Comparison of ENCODE assay signal across 24 cellular contexts in the genomic region with DNA sequence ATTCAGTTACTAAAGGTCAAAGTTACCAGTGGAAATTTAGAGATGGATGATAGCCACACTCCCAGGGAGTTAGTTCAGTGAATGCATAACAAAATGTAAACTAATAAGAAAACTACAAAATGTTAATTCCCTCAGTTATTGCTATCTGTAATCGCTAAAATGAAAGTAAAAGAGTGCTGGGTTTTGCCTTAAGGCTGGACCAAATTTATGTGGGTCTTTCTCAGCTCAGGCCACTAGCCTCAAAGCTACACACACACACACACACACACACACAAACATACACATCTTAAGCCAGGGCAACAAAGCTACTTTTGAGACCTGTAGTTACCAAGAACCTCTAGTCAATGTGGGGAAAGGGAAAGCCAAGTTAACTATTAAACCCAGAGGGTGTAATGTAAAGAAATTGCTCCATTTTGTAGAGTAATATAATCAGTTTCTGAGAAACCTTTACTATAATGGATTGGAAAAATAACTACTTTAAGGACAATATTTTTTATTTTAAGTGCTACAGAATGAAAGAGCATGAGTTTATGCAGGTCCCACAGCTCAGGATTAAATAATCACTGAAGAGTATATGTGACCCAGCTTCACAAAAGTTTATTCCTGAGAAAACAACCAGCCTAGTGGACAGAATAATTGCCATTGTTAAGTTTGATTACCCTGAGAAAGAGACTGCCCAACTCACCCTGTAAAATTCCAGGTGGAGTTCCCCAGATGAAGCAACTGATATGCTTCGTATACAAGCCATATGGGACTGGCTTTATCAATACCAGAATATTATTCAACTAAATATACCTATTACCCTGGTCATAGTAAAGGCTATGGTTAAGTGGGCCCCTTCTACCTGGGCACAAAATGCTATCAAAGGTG. TPM values are rescaled to one million over a fixed set of nuclear protein-coding genes. Genes with fewer than 3 reads are reported as not detected.
DNase-seq lines count a peak whose midpoint lies in the region; ATAC-seq, FAIRE-seq and TF ChIP-seq lines count a peak whose summit lies in the region.
"Had no signal": no experiment of that assay in that cellular context is flagged by ENCODE, and none has a peak within 500 bp of the region (broad histone marks: within the 10 kb centered on the region; RNA-seq: fewer than 3 reads in every experiment).

No MANE protein-coding gene starts in this region.

- H3K14ac ChIP-seq in mesenchymal stem cell (ENCODE audit: low read length in 2 of 2), result no peak overlapping the region

- no peaks in the 10 kb centered on the region for H3K79me2 ChIP-seq in GM12878 (ENCODE audit: control insufficient read depth, insufficient read depth, low read length)

- RAD21 ChIA-PET in GM12878 (lab: Charles Lee; ENCODE audit: unreplicated experiment), result interaction anchor here (0.8 to 2.0 kb wide), 5 partner anchors 9 to 89 kb away, joined by 3 to 6 read pairs (median 3); a partner anchor contains a TSS

- peak overlapping the region; percentile 80 for H2AK5ac ChIP-seq in mesenchymal stem cell (ENCODE audit: low read length, severe bottlenecking)

- H3K4me1 ChIP-seq in A549, result peaks cover 13% of the 10 kb centered on the region; the same call in 2 of the 3 replicates
- H3K4me1 ChIP-seq in GM12878 (ENCODE audit: control insufficient read depth, insufficient read depth, low read length), result no peaks in the 10 kb centered on the region
- no peaks in the 10 kb centered on the region for H3K4me1 ChIP-seq in mesenchymal stem cell (ENCODE audit: control insufficient read depth, insufficient read depth, low read depth, low read length)

- CTCF ChIA-PET in A549 (lab: Yijun Ruan, JAX), result no interaction called here
- CTCF ChIA-PET in GM12878 (lab: Yijun Ruan, JAX), result interaction anchor here (0.6 to 2.1 kb wide), 7 partner anchors 11 to 462 kb away, joined by 3 to 10 read pairs (median 4); no protein-coding TSS in a partner anchor

- H3K23ac ChIP-seq in mesenchymal stem cell (ENCODE audit: low read length in 2 of 2), result no peak overlapping the region

- no peaks in the 10 kb centered on the region for H3K27me3 ChIP-seq in GM12878 (replicated peaks in 1 of 2; ENCODE audit: control insufficient read depth in 2 of 2, insufficient read depth in 2 of 2, low read length in 1 of 2)
- no peaks in the 10 kb centered on the region for H3K27me3 ChIP-seq in mesenchymal stem cell (ENCODE audit: control insufficient read depth in 1 of 2, insufficient read depth in 1 of 2, low read length in 2 of 2)
- H3K27me3 ChIP-seq: BLaER1, MG63 had no signal

- no peak overlapping the region for H4K8ac ChIP-seq in mesenchymal stem cell (ENCODE audit: low read length)

- TF ChIP-seq POLR2A in A549 (IDR thresholded peaks at IDR 0.05; ENCODE audit: low read length) (no peak), GM12878 (IDR thresholded peaks at IDR 0.05; ENCODE audit: low read depth, low read length) (no peak)

- no peak for FAIRE-seq in A549 (lab: Jason Lieb, UNC)
- no peak for FAIRE-seq in GM12878 (lab: Jason Lieb, UNC)
- FAIRE-seq: GM12892 had no signal

- H3K4me2 ChIP-seq in A549, result peak overlapping the region; percentile 30; the same call in 2 of the 3 replicates
- H3K4me2 ChIP-seq in GM12878 (ENCODE audit: control insufficient read depth, insufficient read depth), result peak overlapping the region; percentile 17; the same call in 1 of the 2 replicates
- no peak overlapping the region for H3K4me2 ChIP-seq in mesenchymal stem cell (ENCODE audit: low read length, poor library complexity, severe bottlenecking)
- H3K4me2 ChIP-seq: BLaER1 had no signal

- H3K27ac ChIP-seq in A549 (peak overlapping the region in 1 of 2 experiments; percentile 48; a peak in 2 of 6 replicates), GM12878 (ENCODE audit: control insufficient read depth, insufficient read depth) (no peak overlapping the region), mesenchymal stem cell (ENCODE audit: low read length, poor library complexity, severe bottlenecking) (no peak overlapping the region)
- H3K27ac ChIP-seq: 22Rv1, BLaER1 had no signal

- H4K20me1 ChIP-seq in GM12878 (ENCODE audit: control insufficient read depth, insufficient read depth), result no peaks in the 10 kb centered on the region
- H4K20me1 ChIP-seq: BLaER1 had no signal

- intact Hi-C loops in GM12878 (cut with micrococcal nuclease; ENCODE audit: unreplicated experiment), result no loop called here

- H2BK15ac ChIP-seq in mesenchymal stem cell (ENCODE audit: low read depth, poor library complexity, severe bottlenecking), result no peak overlapping the region

- H3K36me3 ChIP-seq in GM12878 (ENCODE audit: control insufficient read depth in 2 of 2, insufficient read depth in 2 of 2, low read length in 1 of 2) (no peaks in the 10 kb centered on the region), mesenchymal stem cell (ENCODE audit: control insufficient read depth in 1 of 2, insufficient read depth in 2 of 2, low read depth in 1 of 2, low read length in 2 of 2) (no peaks in the 10 kb centered on the region)
- H3K36me3 ChIP-seq: BLaER1, HAP-1, MG63 had no signal

- in situ Hi-C loops in GM12878 (cut with MboI), result no loop called here

- ATAC-seq in A549 (no peak), GM12878 (peak; percentile 83), HG03045 (IDR thresholded peaks at IDR 0.05; ENCODE audit: unreplicated experiment) (no peak), HG03457 (IDR thresholded peaks at IDR 0.05; ENCODE audit: unreplicated experiment) (no peak)

- TF ChIP-seq RAD21 in A549 (conservative IDR thresholded peaks at IDR 0.05 in 1 of 2, IDR thresholded peaks at IDR 0.05 in 1 of 2) (no peak), GM12878 (IDR thresholded peaks at IDR 0.05; ENCODE audit: insufficient read depth, low read depth, low read length) (no peak)

- no TSS peak for BruUV-seq in GM12878 (replicated peaks; lab: Mats Ljungman, UMichigan)

- H2BK120ac ChIP-seq in mesenchymal stem cell (ENCODE audit: low read depth, low read length), result no peak overlapping the region

- TF ChIP-seq CTCF in A549 (IDR thresholded peaks at IDR 0.05) (no peak), GM20000 (IDR thresholded peaks at IDR 0.05; ENCODE audit: extremely low read depth, missing control alignments) (no peak), GM12878 (IDR thresholded peaks at IDR 0.05 in 2 of 3, conservative IDR thresholded peaks at IDR 0.05 in 1 of 3; ENCODE audit: control insufficient read depth in 2 of 3, extremely low read depth in 1 of 3, insufficient read depth in 1 of 3, low read depth in 3 of 3, low read length in 3 of 3) (no peak)

- no peak for TF ChIP-seq EP300 in A549 (IDR thresholded peaks at IDR 0.05)
- TF ChIP-seq EP300 in GM12878 (IDR thresholded peaks at IDR 0.05; ENCODE audit: borderline replicate concordance in 1 of 2, control insufficient read depth in 1 of 2, low read depth in 2 of 2, low read length in 2 of 2), result no peak

- no peak overlapping the region for H2AFZ ChIP-seq in GM12878 (ENCODE audit: control insufficient read depth, low read depth, low read length)
- H2AFZ ChIP-seq in mesenchymal stem cell (ENCODE audit: low read depth, low read length), result no peak overlapping the region

- H3K9ac ChIP-seq in GM12878 (ENCODE audit: control insufficient read depth, insufficient read depth, low read length) (no peak overlapping the region), mesenchymal stem cell (ENCODE audit: low read length) (no peak overlapping the region)
- H3K9ac ChIP-seq: BLaER1 had no signal

- POLR2A ChIA-PET in A549 (lab: Yijun Ruan, JAX) (no interaction called here), GM12878 (lab: Charles Lee) (interaction anchor here (0.6 to 1.3 kb wide), 3 partner anchors 42 to 1962 kb away, joined by 3 read pairs; no protein-coding TSS in a partner anchor)

- no peaks in the 10 kb centered on the region for H3K79me1 ChIP-seq in mesenchymal stem cell (replicated peaks; ENCODE audit: low read length, poor library complexity, severe bottlenecking)

- no peak overlapping the region for H2BK5ac ChIP-seq in mesenchymal stem cell (ENCODE audit: low read depth, low read length, poor library complexity, severe bottlenecking)

- SMC1A ChIA-PET in GM12878 (lab: Charles Lee; ENCODE audit: uncharacterized antibody, unreplicated experiment), result interaction anchor here (0.9 to 3.8 kb wide), 13 partner anchors 9 to 464 kb away, joined by 3 to 15 read pairs (median 4); a partner anchor contains a TSS

- 83% methylated on average over 2 of the region's 2 CpGs for WGBS in A549 (ENCODE audit: missing lambda C conversion rate)
- WGBS in GM12878 (ENCODE audit: insufficient coverage, insufficient replicate concordance, low lambda C conversion rate, missing lambda C conversion rate), result 5% methylated on average over 2 of the region's 2 CpGs
- no CpG with 5 or more reads among the region's 2 CpGs for WGBS in mesenchymal stem cell

- H4K91ac ChIP-seq in mesenchymal stem cell (ENCODE audit: low read length), result no peak overlapping the region

- H3K4ac ChIP-seq in mesenchymal stem cell (ENCODE audit: low read depth in 1 of 2, low read length in 2 of 2), result no peak overlapping the region

- no peaks in the 10 kb centered on the region for H3K9me3 ChIP-seq in A549
- no peaks in the 10 kb centered on the region for H3K9me3 ChIP-seq in GM12878 (replicated peaks; ENCODE audit: control insufficient read depth, insufficient read depth, low read length)
- H3K9me3 ChIP-seq in mesenchymal stem cell (ENCODE audit: control insufficient read depth, low read length), result no peaks in the 10 kb centered on the region
- H3K9me3 ChIP-seq: BLaER1, MG63 had no signal

- H3K18ac ChIP-seq in mesenchymal stem cell (ENCODE audit: low read depth in 1 of 2, low read length in 2 of 2), result no peak overlapping the region

- H2BK12ac ChIP-seq in mesenchymal stem cell (ENCODE audit: low read length in 2 of 2), result no peak overlapping the region

- H3K4me3 ChIP-seq in A549, result no peak overlapping the region
- H3K4me3 ChIP-seq in GM12878, result no peak overlapping the region
- no peak overlapping the region for H3K4me3 ChIP-seq in mesenchymal stem cell (ENCODE audit: insufficient read depth in 1 of 2, low read depth in 1 of 2, low read length in 2 of 2)
- H3K4me3 ChIP-seq: BLaER1, HAP-1, MG63 had no signal

- DNase-seq in A549 (ENCODE audit: low read depth in 1 of 2, low spot score in 1 of 2), result no peak
- DNase-seq in GM20000 (ENCODE audit: low spot score), result peak; percentile 1
- no peak for DNase-seq in GM12878 (ENCODE audit: low read depth, low spot score)
- no peak for DNase-seq in mesenchymal stem cell
- DNase-seq in HuH-7 (ENCODE audit: low spot score), result no peak
- DNase-seq in NCI-H82 treated with DMSO at 0.1 percent for 48 hours (lab: John Stamatoyannopoulos, UW; ENCODE audit: unreplicated experiment), result no peak
- DNase-seq: CD8-positive, alpha-beta memory T cell; DND-41; GDM1; MG63; NCI-H1105; NCI-H1694; NCI-H2107; NCI-H2227 treated with DMSO at 0.1 percent for 48 hours; NCI-H526; NK-92 treated with Interleukin-12 subunit alpha and Interleukin-12 subunit beta, amount 100 ng/mL, for 24 hours had no signal

RNA-seq across cellular contexts. Expression of a gene that starts 8.9 kb away (rescaled TPM):
- 0.56 and 0.59 TPM in 2 replicates for polyA plus RNA-seq in A549 (2011; rRNA removed)
- polyA plus RNA-seq in A549 (2012; cell fraction: cytosol; rRNA removed), result 0.04 TPM in 2 replicates
- polyA plus RNA-seq in A549 (2012; cell fraction: nucleus; rRNA removed), result 0.02 and 0.05 TPM in 2 replicates
- 0.24 to 0.37 TPM (median 0.25 TPM) in 3 replicates for polyA plus RNA-seq in A549 (2017; fragmentation: RNase III; extraction: RNeasy Plus Mini Kit Qiagen cat#74134 plus additional on column Dnase treatment)
- 0.10 and 0.29 TPM in 2 replicates for polyA minus RNA-seq in A549 (2011; rRNA and poly(A)+ RNA removed)
- not detected in 2 replicates for total RNA-seq in GM12878 (2013; cell fraction: nucleolus; rRNA removed)
- 0.11 TPM in 2 replicates for total RNA-seq in GM12878 (2014; rRNA removed)
- 0.09 TPM in 1 of 2 replicates, not detected in the other for total RNA-seq in GM12878 (2014; rRNA removed; fragmentation: Illumina TruSeq; extraction: Trizol)
- total RNA-seq in GM12878 (2021), result not detected in 2 replicates
- polyA plus RNA-seq in GM12878 (2011; ENCODE audit: low read depth), result not detected
- polyA plus RNA-seq in GM12878 (2011; rRNA removed), result 0.04 and 0.06 TPM in 2 replicates
- not detected in 2 replicates for polyA plus RNA-seq in GM12878 (2011; cell fraction: cytosol; rRNA removed)
- polyA plus RNA-seq in GM12878 (2011; cell fraction: nucleus; rRNA removed), result not detected in 2 replicates
- polyA plus RNA-seq in GM12878 (2012), result 0.03 TPM in 1 of 2 replicates, not detected in the other
- polyA plus RNA-seq in GM12878 (2014; fragmentation: Illumina TruSeq; extraction: Trizol), result 0.12 and 0.13 TPM in 2 replicates
- under 1 TPM; 0.05 to 0.18 TPM for polyA plus RNA-seq in GM12878 (2014; fragmentation: Nextera tagmentation; extraction: Ambion mirVana)
- polyA plus RNA-seq in GM12878 (2014; rRNA removed), result 0.09 TPM in 1 of 2 replicates, not detected in the other
- polyA plus RNA-seq in GM12878 (2016; fragmentation: Nextera tagmentation; extraction: Ambion mirVana), result under 1 TPM in 1 of 2 experiments, not detected in 1; 0.08 TPM
- polyA minus RNA-seq in GM12878 (2011; rRNA and poly(A)+ RNA removed), result 0.10 and 0.22 TPM in 2 replicates
- not detected in 2 replicates for polyA minus RNA-seq in GM12878 (2011; cell fraction: cytosol; rRNA and poly(A)+ RNA removed)
- not detected in 2 replicates for polyA minus RNA-seq in GM12878 (2011; cell fraction: nucleus; rRNA and poly(A)+ RNA removed)
- polyA plus RNA-seq in mesenchymal stem cell (2013, experiment 1 of 2), result not detected
- not detected for polyA plus RNA-seq in mesenchymal stem cell (2013, experiment 2 of 2)
- total RNA-seq: CD8-positive, alpha-beta memory T cell; OCI-LY7; RPMI7951 had no signal
- polyA plus RNA-seq: CD8-positive, alpha-beta memory T cell had no signal
